1 cellular context compared by ENCODE assay signal in genomic region chr4:137025484-137026059, GRCh38.
TF ChIP-seq lines count a peak whose summit lies in the region.

No MANE protein-coding gene starts in this region.

TF ChIP-seq in H1, 55 proteins besides CTCF, POLR2A, EP300 and RAD21:
- no peak for TF ChIP-seq KDM1A (IDR thresholded peaks at IDR 0.05; ENCODE audit: borderline replicate concordance, low read length)
- TF ChIP-seq SP2 (IDR thresholded peaks at IDR 0.05; ENCODE audit: low read length) = no peak
- TF ChIP-seq CBX5 (IDR thresholded peaks at IDR 0.05; ENCODE audit: low read depth, low read length) = no peak
- TF ChIP-seq PHF8 (conservative IDR thresholded peaks at IDR 0.05; ENCODE audit: low read depth, low read length) = no peak
- no peak for TF ChIP-seq KDM5A (IDR thresholded peaks at IDR 0.05; ENCODE audit: low read length)
- TF ChIP-seq TBP (IDR thresholded peaks at IDR 0.05; ENCODE audit: low read depth, low read length) = no peak
- TF ChIP-seq, protein P1, sequence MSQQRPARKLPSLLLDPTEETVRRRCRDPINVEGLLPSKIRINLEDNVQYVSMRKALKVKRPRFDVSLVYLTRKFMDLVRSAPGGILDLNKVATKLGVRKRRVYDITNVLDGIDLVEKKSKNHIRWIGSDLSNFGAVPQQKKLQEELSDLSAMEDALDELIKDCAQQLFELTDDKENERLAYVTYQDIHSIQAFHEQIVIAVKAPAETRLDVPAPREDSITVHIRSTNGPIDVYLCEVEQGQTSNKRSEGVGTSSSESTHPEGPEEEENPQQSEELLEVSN (IDR thresholded peaks at IDR 0.05) = no peak
- TF ChIP-seq, protein P2, sequence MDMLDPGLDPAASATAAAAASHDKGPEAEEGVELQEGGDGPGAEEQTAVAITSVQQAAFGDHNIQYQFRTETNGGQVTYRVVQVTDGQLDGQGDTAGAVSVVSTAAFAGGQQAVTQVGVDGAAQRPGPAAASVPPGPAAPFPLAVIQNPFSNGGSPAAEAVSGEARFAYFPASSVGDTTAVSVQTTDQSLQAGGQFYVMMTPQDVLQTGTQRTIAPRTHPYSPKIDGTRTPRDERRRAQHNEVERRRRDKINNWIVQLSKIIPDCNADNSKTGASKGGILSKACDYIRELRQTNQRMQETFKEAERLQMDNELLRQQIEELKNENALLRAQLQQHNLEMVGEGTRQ (IDR thresholded peaks at IDR 0.05; ENCODE audit: low read length) = no peak
- no peak for TF ChIP-seq BACH1 (IDR thresholded peaks at IDR 0.05; ENCODE audit: low read length)
- no peak for TF ChIP-seq CBX8 (IDR thresholded peaks at IDR 0.05; ENCODE audit: borderline replicate concordance, low read depth, low read length)
- no peak for TF ChIP-seq SP4 (IDR thresholded peaks at IDR 0.05; ENCODE audit: low read length)
- TF ChIP-seq MAFK (IDR thresholded peaks at IDR 0.05; ENCODE audit: low read depth, low read length) = no peak
- no peak for TF ChIP-seq RNF2 (IDR thresholded peaks at IDR 0.05; ENCODE audit: borderline replicate concordance, low read depth, low read length, missing control alignments, poor library complexity, severe bottlenecking)
